In the genomic region with DNA sequence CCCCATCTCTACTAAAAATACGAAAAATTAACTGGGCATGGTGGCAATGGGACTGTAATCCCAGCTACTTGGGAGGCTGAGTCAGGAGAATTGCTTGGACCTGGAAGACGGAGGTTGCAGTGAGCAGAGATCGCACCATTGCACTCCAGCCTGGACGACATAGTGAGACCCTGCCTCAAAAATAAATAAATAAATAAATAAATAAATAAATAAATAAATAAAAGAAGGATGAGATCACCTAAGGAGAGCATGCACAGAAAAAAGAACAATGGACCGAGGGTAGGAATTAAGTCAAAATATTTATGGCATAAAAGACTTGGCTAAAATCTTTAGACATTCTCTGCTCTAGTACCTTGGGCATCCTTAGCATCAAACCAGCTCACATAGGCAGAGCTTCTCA, we compare ENCODE assay signal across 29 cellular contexts.
"Had no signal": no experiment of that assay in that cellular context is flagged by ENCODE, and none has a peak within 500 bp of the region (broad histone marks: within the 10 kb centered on the region; RNA-seq: fewer than 3 reads in every experiment).

No MANE protein-coding gene starts in this region.

- H3K4me3 Mint-ChIP-seq: stimulated activated effector memory CD8-positive, alpha-beta T cell treated with anti-CD3 and anti-CD28 coated beads, Interleukin-12 subunit alpha, Interleukin-12 subunit beta, amount 100 ng/mL, for 72 hours; stimulated activated memory B cell treated with anti-CD40 and anti-IgM and Interleukin-4, amounts not matched to agents 10 μg/mL and 1 μg/mL and 100 μg/mL, for 72 hours; stimulated activated naive B cell treated with anti-CD40 and anti-IgM and Interleukin-4, amounts not matched to agents 10 μg/mL and 1 μg/mL and 100 μg/mL, for 72 hours; stimulated activated naive CD8-positive, alpha-beta T cell treated with anti-CD3 and anti-CD28 coated beads, Interleukin-15, amount 100 ng/mL, for 72 hours; stimulated activated naive CD8-positive, alpha-beta T cell treated with anti-CD3 and anti-CD28 coated beads, Interleukin-15, Interleukin-2, amounts not matched to agents 100 ng/mL and 50 ng/mL, for 24 hours; type B pancreatic cell had no signal

- DNase-seq: stimulated activated CD4-positive, alpha-beta T cell treated with anti-CD3 and anti-CD28 coated beads, Interleukin-2, amount 100 ng/mL, for 48 hours; stimulated activated CD4-positive, alpha-beta T cell treated with anti-CD3 and anti-CD28 coated beads, Interleukin-4, amount 100 ng/mL, for 1 hour; stimulated activated CD4-positive, alpha-beta T cell treated with anti-CD3 and anti-CD28 coated beads, Interleukin-4, amount 100 ng/mL, for 24 hours; stimulated activated CD4-positive, alpha-beta T cell treated with anti-CD3 and anti-CD28 coated beads, Interleukin-4, amount 100 ng/mL, for 4 hours; stimulated activated CD8-positive, alpha-beta memory T cell treated with anti-CD3 and anti-CD28 coated beads, Interleukin-4, amount 100 ng/mL, for 48 hours; stimulated activated naive B cell treated with anti-CD40 and anti-IgM and Interleukin-4, amounts not matched to agents 10 μg/mL and 1 μg/mL and 100 μg/mL, for 72 hours; stimulated activated naive CD4-positive, alpha-beta T cell; stimulated activated naive CD4-positive, alpha-beta T cell treated with Interleukin-2 at 50 U/mL for 16 hours; stimulated activated naive CD8-positive, alpha-beta T cell treated with anti-CD3 and anti-CD28 coated beads, Interleukin-15, amount 100 ng/mL, for 72 hours; stimulated activated naive CD8-positive, alpha-beta T cell treated with anti-CD3 and anti-CD28 coated beads, Interleukin-15, Interleukin-2, amounts not matched to agents 100 U/mL and 50 U/mL, for 24 hours; stomach; substantia nigra; testis; thyroid gland; tibial artery; transverse colon; trophoblast cell; upper lobe of left lung; upper lobe of right lung; uterus had no signal

- H3K4me1 Mint-ChIP-seq: stimulated activated memory B cell treated with anti-CD40 and anti-IgM and Interleukin-4, amounts not matched to agents 10 μg/mL and 1 μg/mL and 100 μg/mL, for 72 hours; stimulated activated naive B cell treated with anti-CD40 and anti-IgM and Interleukin-4, amounts not matched to agents 10 μg/mL and 1 μg/mL and 100 μg/mL, for 72 hours had no signal

- H3K27ac Mint-ChIP-seq: stimulated activated effector memory CD8-positive, alpha-beta T cell treated with anti-CD3 and anti-CD28 coated beads, Interleukin-12 subunit alpha, Interleukin-12 subunit beta, amount 100 ng/mL, for 72 hours; stimulated activated memory B cell treated with anti-CD40 and anti-IgM and Interleukin-4, amounts not matched to agents 10 μg/mL and 1 μg/mL and 100 μg/mL, for 72 hours; stimulated activated naive B cell treated with anti-CD40 and anti-IgM and Interleukin-4, amounts not matched to agents 10 μg/mL and 1 μg/mL and 100 μg/mL, for 72 hours; stimulated activated naive CD8-positive, alpha-beta T cell treated with anti-CD3 and anti-CD28 coated beads, Interleukin-15, amount 100 ng/mL, for 72 hours; stimulated activated naive CD8-positive, alpha-beta T cell treated with anti-CD3 and anti-CD28 coated beads, Interleukin-15, Interleukin-2, amounts not matched to agents 100 ng/mL and 50 ng/mL, for 24 hours; type B pancreatic cell had no signal

- FAIRE-seq: urothelium cell line had no signal

- H3K4me1 ChIP-seq: stomach, testis, thyroid gland, tibial nerve, upper lobe of right lung, uterus, vagina had no signal

- H3K9me3 ChIP-seq: stomach, suprapubic skin, testis, thoracic aorta, thyroid gland, tibial artery, tibial nerve, transverse colon, upper lobe of left lung, upper lobe of right lung, uterus, vagina had no signal

- H3K4me3 ChIP-seq: stomach, suprapubic skin, testis, thoracic aorta, thyroid gland, tibial artery, tibial nerve, transverse colon, upper lobe of left lung, upper lobe of right lung, uterus, vagina had no signal

- H3K27ac ChIP-seq: stomach, suprapubic skin, testis, thoracic aorta, thyroid gland, tibial artery, tibial nerve, transverse colon, upper lobe of left lung, upper lobe of right lung, uterus, vagina had no signal

- ATAC-seq: stimulated activated effector memory CD8-positive, alpha-beta T cell treated with anti-CD3 and anti-CD28 coated beads, Interleukin-12 subunit alpha, Interleukin-12 subunit beta, amount 100 ng/mL, for 72 hours; stimulated activated memory B cell treated with anti-CD40 and anti-IgM and Interleukin-4, amounts not matched to agents 10 μg/mL and 1 μg/mL and 100 μg/mL, for 72 hours; stimulated activated naive B cell treated with anti-CD40 and anti-IgM and Interleukin-4, amounts not matched to agents 10 μg/mL and 1 μg/mL and 100 μg/mL, for 72 hours; stimulated activated naive CD8-positive, alpha-beta T cell treated with anti-CD3 and anti-CD28 coated beads, Interleukin-15, amount 100 ng/mL, for 72 hours; stimulated activated naive CD8-positive, alpha-beta T cell treated with anti-CD3 and anti-CD28 coated beads, Interleukin-15, Interleukin-2, amounts not matched to agents 100 U/mL and 50 U/mL, for 24 hours; upper lobe of right lung had no signal

- H3K27me3 Mint-ChIP-seq: stimulated activated memory B cell treated with anti-CD40 and anti-IgM and Interleukin-4, amounts not matched to agents 10 μg/mL and 1 μg/mL and 100 μg/mL, for 72 hours; stimulated activated naive CD8-positive, alpha-beta T cell treated with anti-CD3 and anti-CD28 coated beads, Interleukin-15, amount 100 ng/mL, for 72 hours; stimulated activated naive CD8-positive, alpha-beta T cell treated with anti-CD3 and anti-CD28 coated beads, Interleukin-15, Interleukin-2, amounts not matched to agents 100 ng/mL and 50 ng/mL, for 24 hours; type B pancreatic cell had no signal

- H3K9me3 Mint-ChIP-seq: stimulated activated effector memory CD8-positive, alpha-beta T cell treated with anti-CD3 and anti-CD28 coated beads, Interleukin-12 subunit alpha, Interleukin-12 subunit beta, amount 100 ng/mL, for 72 hours; stimulated activated memory B cell treated with anti-CD40 and anti-IgM and Interleukin-4, amounts not matched to agents 10 μg/mL and 1 μg/mL and 100 μg/mL, for 72 hours; stimulated activated naive B cell treated with anti-CD40 and anti-IgM and Interleukin-4, amounts not matched to agents 10 μg/mL and 1 μg/mL and 100 μg/mL, for 72 hours; stimulated activated naive CD8-positive, alpha-beta T cell treated with anti-CD3 and anti-CD28 coated beads, Interleukin-15, amount 100 ng/mL, for 72 hours; stimulated activated naive CD8-positive, alpha-beta T cell treated with anti-CD3 and anti-CD28 coated beads, Interleukin-15, Interleukin-2, amounts not matched to agents 100 ng/mL and 50 ng/mL, for 24 hours; type B pancreatic cell had no signal

- H3K36me3 Mint-ChIP-seq: stimulated activated memory B cell treated with anti-CD40 and anti-IgM and Interleukin-4, amounts not matched to agents 10 μg/mL and 1 μg/mL and 100 μg/mL, for 72 hours; stimulated activated naive B cell treated with anti-CD40 and anti-IgM and Interleukin-4, amounts not matched to agents 10 μg/mL and 1 μg/mL and 100 μg/mL, for 72 hours; type B pancreatic cell had no signal

- H3K36me3 ChIP-seq: stomach, suprapubic skin, thoracic aorta, thyroid gland, tibial artery, tibial nerve, transverse colon, upper lobe of left lung, upper lobe of right lung, uterus, vagina had no signal
